ENCODE assay signal across 32 cellular contexts in genomic region chr7:91251877-91252276, GRCh38. TPM values are rescaled to one million over a fixed set of nuclear protein-coding genes. Genes with fewer than 3 reads are reported as not detected.
"Had no signal": no experiment of that assay in that cellular context is flagged by ENCODE, and none has a peak within 500 bp of the region (broad histone marks: within the 10 kb centered on the region; RNA-seq: fewer than 3 reads in every experiment).

No MANE protein-coding gene starts in this region.

- H3K4me3 ChIP-seq: cardiac muscle cell, SJCRH30 had no signal

- DNase-seq: activated CD4-positive, alpha-beta T cell treated with anti-CD3 and anti-CD28 coated beads for 1 hour; activated CD4-positive, alpha-beta T cell treated with anti-CD3 and anti-CD28 coated beads, Interleukin-2, amount 10 ng/mL, durations not matched to agents 24 days and 14 days; activated CD4-positive, alpha-beta T cell treated with anti-CD3 and anti-CD28 coated beads, Interleukin-2, amount 50 U/mL, for 48 hours; activated CD8-positive, alpha-beta memory T cell treated with anti-CD3 and anti-CD28 coated beads, Interleukin-2, amount 10 ng/mL, durations not matched to agents 7 days and 5 days; activated effector memory CD4-positive, alpha-beta T cell treated with Interleukin-2 at 50 U/mL for 16 hours; activated naive CD4-positive, alpha-beta T cell; activated naive CD8-positive, alpha-beta T cell treated with anti-CD3 and anti-CD28 coated beads, Interleukin-2, amount 50 U/mL, for 24 hours; activated T-cell treated with anti-CD3 and anti-CD28 coated beads, Interleukin-2, amount 50 U/mL, for 24 hours; amygdala; KG1; NCI-H1092; NCI-H1417 treated with DMSO at 0.1 percent for 48 hours; NCI-H1694; NCI-H2029; NCI-H2107; NCI-H2171 treated with DMSO at 0.1 percent for 48 hours; NCI-H226; NCI-H526; NCI-H774; NK-92 treated with Interleukin-12 subunit alpha and Interleukin-12 subunit beta, amount 100 ng/mL, for 24 hours; OCI-M1; RPMI8226; SJCRH30; T-helper 17 cell; T-helper 9 cell had no signal

- H3K27ac Mint-ChIP-seq: activated CD4-positive, alpha-beta T cell treated with anti-CD3 and anti-CD28 coated beads, Interleukin-2, amount 10 ng/mL, durations not matched to agents 24 days and 14 days; activated CD8-positive, alpha-beta memory T cell treated with anti-CD3 and anti-CD28 coated beads, Interleukin-2, amount 10 ng/mL, durations not matched to agents 7 days and 5 days; activated naive CD4-positive, alpha-beta T cell treated with anti-CD3 and anti-CD28 coated beads, Interleukin-2, amount 50 U/mL, for 24 hours; activated naive CD8-positive, alpha-beta T cell treated with anti-CD3 and anti-CD28 coated beads, Interleukin-2, amount 50 U/mL, for 24 hours; activated T-cell treated with anti-CD3 and anti-CD28 coated beads, Interleukin-2, amount 50 U/mL, for 24 hours; activated T-helper 1 cell treated with anti-CD3 and anti-CD28 coated beads, Interleukin-12 subunit alpha, Interleukin-12 subunit beta, Interleukin-2, Interleukin-4 antibody, amounts not matched to agents 30 ng/mL and 10 ng/mL and 1 ng/mL, durations not matched to agents 14 hours and 24 hours and 36 hours; brain; T-helper 17 cell; WTC11 had no signal

- H3K36me3 Mint-ChIP-seq: activated CD8-positive, alpha-beta memory T cell treated with anti-CD3 and anti-CD28 coated beads, Interleukin-2, amount 10 ng/mL, durations not matched to agents 7 days and 5 days; activated naive CD4-positive, alpha-beta T cell treated with anti-CD3 and anti-CD28 coated beads, Interleukin-2, amount 50 U/mL, for 24 hours had no signal

- ATAC-seq: activated CD8-positive, alpha-beta memory T cell treated with anti-CD3 and anti-CD28 coated beads, Interleukin-2, amount 10 ng/mL, durations not matched to agents 7 days and 5 days; activated naive CD8-positive, alpha-beta T cell treated with anti-CD3 and anti-CD28 coated beads, Interleukin-2, amount 50 U/mL, for 24 hours; Panc1; Right ventricle myocardium inferior; T-helper 17 cell; WTC11 had no signal

RNA-seq across cellular contexts. Expression of gene FZD1, which starts 12.4 kb away (rescaled TPM):
- total RNA-seq: activated CD8-positive, alpha-beta memory T cell treated with anti-CD3 and anti-CD28 coated beads, Interleukin-2, amount 10 ng/mL, durations not matched to agents 7 days and 5 days had no signal
